8 cellular contexts compared by ENCODE assay signal in genomic region chr15:90529008-90529368, GRCh38. TPM values are rescaled to one million over a fixed set of nuclear protein-coding genes. Genes with fewer than 3 reads are reported as not detected.
DNase-seq lines count a peak whose midpoint lies in the region; ATAC-seq, FAIRE-seq and TF ChIP-seq lines count a peak whose summit lies in the region.

No MANE protein-coding gene starts in this region.

- H3K36me3 ChIP-seq in mammary epithelial cell (ENCODE audit: insufficient read depth, low read length) (no peaks in the 10 kb centered on the region), mucosa of stomach (ENCODE audit: control insufficient read depth, insufficient read depth, low read length) (no peaks in the 10 kb centered on the region)

- H3K9me3 ChIP-seq in A549 (no peaks in the 10 kb centered on the region), mammary epithelial cell (replicated peaks; ENCODE audit: insufficient read depth, low read length) (no peaks in the 10 kb centered on the region), mucosa of stomach (ENCODE audit: control insufficient read depth, low read length) (no peaks in the 10 kb centered on the region)

- TF ChIP-seq RAD21 in A549 (conservative IDR thresholded peaks at IDR 0.05 in 1 of 2, IDR thresholded peaks at IDR 0.05 in 1 of 2) = no peak

- no peaks in the 10 kb centered on the region for H3K27me3 ChIP-seq in mammary epithelial cell (ENCODE audit: insufficient read depth, low read length)
- H3K27me3 ChIP-seq in mucosa of stomach (ENCODE audit: control insufficient read depth, insufficient read depth, low read length) = no peaks in the 10 kb centered on the region

- H3K4me3 ChIP-seq in A549 (peak overlapping the region; percentile 66), HFF-Myc (replicated peaks; ENCODE audit: low read depth, low read length) (peak overlapping the region; percentile 87), mammary epithelial cell (replicated peaks in 1 of 3; ENCODE audit: insufficient read depth in 1 of 3, low read depth in 2 of 3, low read length in 3 of 3) (peak overlapping the region in 2 of 3 experiments; percentile 67 to 89), mucosa of stomach (ENCODE audit: low read length) (no peak overlapping the region)

- DNase-seq in A549 (ENCODE audit: low read depth in 1 of 2, low spot score in 1 of 2) (no peak), HFF-Myc (ENCODE audit: extremely low read depth, low read depth) (no peak), mammary epithelial cell (no peak), NCI-H1694 treated with DMSO at 0.1 percent for 48 hours (lab: John Stamatoyannopoulos, UW) (no peak), Ammon's horn (ENCODE audit: low spot score) (no peak)

- no peak for TF ChIP-seq EP300 in A549 (IDR thresholded peaks at IDR 0.05)

- no TSS peak for BruUV-seq in mammary epithelial cell (replicated peaks; lab: Mats Ljungman, UMichigan)

- CTCF ChIA-PET in A549 (lab: Yijun Ruan, JAX) = interaction anchor here (0.5 to 1.5 kb wide), 7 partner anchors 16 to 404 kb away, joined by 3 to 7 read pairs (median 3); partner anchors contain the start of gene HDDC3
- CTCF ChIA-PET in mammary epithelial cell (lab: Charles Lee; ENCODE audit: low non-redundant PET) = no interaction called here

- no peak for TF ChIP-seq CTCF in A549 (IDR thresholded peaks at IDR 0.05)
- no peak for TF ChIP-seq CTCF in HFF-Myc (IDR thresholded peaks at IDR 0.05; ENCODE audit: low read depth, low read length, missing control alignments)
- TF ChIP-seq CTCF in mammary epithelial cell (conservative IDR thresholded peaks at IDR 0.05 in 1 of 2, IDR thresholded peaks at IDR 0.05 in 1 of 2; ENCODE audit: extremely low read depth in 1 of 2, insufficient read depth in 1 of 2, low read depth in 1 of 2, low read length in 2 of 2) = no peak

- H3K27ac ChIP-seq in A549 = peak overlapping the region; percentile 86 to 96
- no peak overlapping the region for H3K27ac ChIP-seq in mammary epithelial cell (ENCODE audit: insufficient read depth, low read depth, low read length)

- FAIRE-seq in A549 (lab: Jason Lieb, UNC) = no peak

- ATAC-seq in A549 (no peak; a peak in 1 of 6 replicates), HG02678 (IDR thresholded peaks at IDR 0.05; ENCODE audit: unreplicated experiment) (no peak), HG03159 (IDR thresholded peaks at IDR 0.05; ENCODE audit: unreplicated experiment) (no peak)

- H3K9ac ChIP-seq in mammary epithelial cell (ENCODE audit: insufficient read depth, low read length) = no peak overlapping the region
- peak overlapping the region; percentile 84 for H3K9ac ChIP-seq in mucosa of stomach (ENCODE audit: low read length)

- in situ Hi-C loops in mammary epithelial cell (cut with MboI; ENCODE audit: low sequenced_read_pairs in 2 of 2) = no loop called here

- intact Hi-C loops in mammary epithelial cell (cut with micrococcal nuclease) = no loop called here

- peak overlapping the region; percentile 96 for H2AFZ ChIP-seq in mammary epithelial cell (ENCODE audit: low read depth, low read length)

- POLR2A ChIA-PET in A549 (lab: Yijun Ruan, JAX) = interaction anchor here (0.7 kb wide), 1 partner anchor 46 kb away, joined by 3 read pairs; no protein-coding TSS in a partner anchor

- no peaks in the 10 kb centered on the region for H4K20me1 ChIP-seq in mammary epithelial cell (ENCODE audit: insufficient read depth, low read length)

- H3K4me2 ChIP-seq in A549 = peak overlapping the region; percentile 87
- no peak overlapping the region for H3K4me2 ChIP-seq in mammary epithelial cell (ENCODE audit: insufficient read depth, low read depth, low read length)

- TF ChIP-seq POLR2A in A549 (IDR thresholded peaks at IDR 0.05; ENCODE audit: low read length) = no peak

- whole genome bisulfite sequencing in A549 (ENCODE audit: missing lambda C conversion rate) = 89% methylated on average over 16 of the region's 16 CpGs
- 84% methylated on average over 7 of the region's 16 CpGs for WGBS in mammary epithelial cell (ENCODE audit: low coverage, missing lambda C conversion rate)

- peaks cover 34% of the 10 kb centered on the region for H3K79me2 ChIP-seq in mammary epithelial cell (ENCODE audit: insufficient read depth, low read length)

- H3K4me1 ChIP-seq in A549 = peaks cover 13% of the 10 kb centered on the region; the same call in 2 of the 3 replicates
- peaks cover 10% of the 10 kb centered on the region for H3K4me1 ChIP-seq in mammary epithelial cell (ENCODE audit: insufficient read depth, low read length)
- peaks cover 13% of the 10 kb centered on the region for H3K4me1 ChIP-seq in mucosa of stomach (ENCODE audit: control insufficient read depth, insufficient read depth, low read length)

- dilution Hi-C loops in mammary epithelial cell (cut with HindIII; ENCODE audit: low sequenced_read_pairs) = no loop called here

TF ChIP-seq in A549, 52 proteins besides CTCF, POLR2A, EP300 and RAD21:
- no peak for TF ChIP-seq BHLHE40 (IDR thresholded peaks at IDR 0.05; ENCODE audit: low read depth, low read length)
- no peak for TF ChIP-seq HDAC2 (IDR thresholded peaks at IDR 0.05)
- TF ChIP-seq SREBF2 (IDR thresholded peaks at IDR 0.05) = no peak

RNA-seq across cellular contexts. Expression of gene CRTC3, which starts 0.7 kb away (rescaled TPM):
- polyA plus RNA-seq in A549 (2011; rRNA removed) (28.6 and 30.5 TPM in 2 replicates), A549 (2017; fragmentation: RNase III; extraction: RNeasy Plus Mini Kit Qiagen cat#74134 plus additional on column Dnase treatment) (17.5 to 20.1 TPM (median 18.2 TPM) in 3 replicates), mammary epithelial cell (11.1 TPM)
- polyA plus RNA-seq in A549 (2012; cell fraction: cytosol; rRNA removed) = 14.9 and 19.7 TPM in 2 replicates
- 40.7 and 45.9 TPM in 2 replicates for polyA plus RNA-seq in A549 (2012; cell fraction: nucleus; rRNA removed)
- 34.3 and 36.2 TPM in 2 replicates for polyA minus RNA-seq in A549 (2011; rRNA and poly(A)+ RNA removed)
- total RNA-seq in mammary epithelial cell = 10 to 100 TPM; 14.0 to 21.8 TPM
- 63.8 TPM for polyA minus RNA-seq in mammary epithelial cell
